2 cellular contexts compared by ENCODE assay signal in the genomic region with DNA sequence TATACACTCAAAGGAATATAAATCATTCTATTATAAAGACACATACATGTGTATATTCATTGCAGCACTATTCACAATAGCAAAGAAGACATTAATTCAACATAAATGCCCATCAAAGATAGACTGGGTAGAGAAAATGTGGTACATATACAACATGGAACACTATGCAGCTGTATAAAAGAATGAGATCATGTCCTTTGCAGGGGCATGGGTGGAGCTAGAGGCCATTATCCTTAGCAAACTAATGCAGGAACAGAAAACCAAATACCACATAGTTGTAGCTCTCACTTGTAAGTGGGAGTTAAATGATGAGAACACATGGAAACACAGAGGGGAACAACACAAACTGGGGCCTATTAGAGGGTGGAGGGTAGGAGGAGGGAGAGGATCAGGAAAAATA.
TF ChIP-seq lines count a peak whose summit lies in the region.

No MANE protein-coding gene starts in this region.

TF ChIP-seq in A549, 52 proteins besides CTCF, POLR2A, EP300 and RAD21 (continued from another document):
- no peak for TF ChIP-seq USF2 (IDR thresholded peaks at IDR 0.05)
- no peak for TF ChIP-seq ESRRA (IDR thresholded peaks at IDR 0.05; ENCODE audit: borderline replicate concordance, low read length)
- no peak for TF ChIP-seq FOSB (CRISPR knock-in tag; IDR thresholded peaks at IDR 0.05)
- no peak for TF ChIP-seq GATA3 (IDR thresholded peaks at IDR 0.05; ENCODE audit: borderline replicate concordance)
- no peak for TF ChIP-seq CHD4 (IDR thresholded peaks at IDR 0.05; ENCODE audit: borderline replicate concordance)
- TF ChIP-seq MYC (IDR thresholded peaks at IDR 0.05; ENCODE audit: borderline replicate concordance, low read length), result no peak
- no peak for TF ChIP-seq RARB (CRISPR knock-in tag; IDR thresholded peaks at IDR 0.05)
- no peak for TF ChIP-seq SREBF2 (IDR thresholded peaks at IDR 0.05)
TF ChIP-seq in A549: peak in this region for 0.

TF ChIP-seq in HepG2, 621 proteins besides CTCF, POLR2A, EP300 and RAD21 (continued from another document):
- TF ChIP-seq RNF219 (CRISPR knock-in tag; IDR thresholded peaks at IDR 0.05) (0 out of 2 replicates have a peak, but pooled peaks have one; percentile 29), ZFP37 (CRISPR knock-in tag; IDR thresholded peaks at IDR 0.05; ENCODE audit: borderline replicate concordance) (no peak), EHMT2 (IDR thresholded peaks at IDR 0.05; ENCODE audit: borderline replicate concordance, low read depth, low read length) (no peak), KDM1A (CRISPR knock-in tag; IDR thresholded peaks at IDR 0.05) (0 out of 2 replicates have a peak, but pooled peaks have one; percentile 53), ARID5B (CRISPR knock-in tag; IDR thresholded peaks at IDR 0.05) (no peak), ARHGAP35 (CRISPR knock-in tag; IDR thresholded peaks at IDR 0.05; ENCODE audit: borderline replicate concordance) (no peak), POGZ (CRISPR knock-in tag; IDR thresholded peaks at IDR 0.05) (peak; percentile 18; the same call in 1 of the 2 replicates), ZNF496 (CRISPR knock-in tag; IDR thresholded peaks at IDR 0.05; ENCODE audit: insufficient replicate concordance) (no peak), ZNF136 (CRISPR knock-in tag; IDR thresholded peaks at IDR 0.05; ENCODE audit: low read depth) (no peak), GRHL1 (CRISPR knock-in tag; conservative IDR thresholded peaks at IDR 0.05) (no peak), ZBTB40 (IDR thresholded peaks at IDR 0.05) (no peak), ZBTB40 (CRISPR knock-in tag; IDR thresholded peaks at IDR 0.05) (no peak), KLF9 (CRISPR knock-in tag; IDR thresholded peaks at IDR 0.05; ENCODE audit: low read depth) (no peak), GATAD2A (CRISPR knock-in tag; IDR thresholded peaks at IDR 0.05) (peak; percentile 30; the same call in 1 of the 2 replicates), ZMYM3 (CRISPR knock-in tag; IDR thresholded peaks at IDR 0.05) (peak; percentile 66; the same call in 1 of the 2 replicates), ZNF672 (CRISPR knock-in tag; IDR thresholded peaks at IDR 0.05) (no peak), U2AF2 (IDR thresholded peaks at IDR 0.05; ENCODE audit: low read depth, low read length) (no peak)
- TF ChIP-seq, protein P1, sequence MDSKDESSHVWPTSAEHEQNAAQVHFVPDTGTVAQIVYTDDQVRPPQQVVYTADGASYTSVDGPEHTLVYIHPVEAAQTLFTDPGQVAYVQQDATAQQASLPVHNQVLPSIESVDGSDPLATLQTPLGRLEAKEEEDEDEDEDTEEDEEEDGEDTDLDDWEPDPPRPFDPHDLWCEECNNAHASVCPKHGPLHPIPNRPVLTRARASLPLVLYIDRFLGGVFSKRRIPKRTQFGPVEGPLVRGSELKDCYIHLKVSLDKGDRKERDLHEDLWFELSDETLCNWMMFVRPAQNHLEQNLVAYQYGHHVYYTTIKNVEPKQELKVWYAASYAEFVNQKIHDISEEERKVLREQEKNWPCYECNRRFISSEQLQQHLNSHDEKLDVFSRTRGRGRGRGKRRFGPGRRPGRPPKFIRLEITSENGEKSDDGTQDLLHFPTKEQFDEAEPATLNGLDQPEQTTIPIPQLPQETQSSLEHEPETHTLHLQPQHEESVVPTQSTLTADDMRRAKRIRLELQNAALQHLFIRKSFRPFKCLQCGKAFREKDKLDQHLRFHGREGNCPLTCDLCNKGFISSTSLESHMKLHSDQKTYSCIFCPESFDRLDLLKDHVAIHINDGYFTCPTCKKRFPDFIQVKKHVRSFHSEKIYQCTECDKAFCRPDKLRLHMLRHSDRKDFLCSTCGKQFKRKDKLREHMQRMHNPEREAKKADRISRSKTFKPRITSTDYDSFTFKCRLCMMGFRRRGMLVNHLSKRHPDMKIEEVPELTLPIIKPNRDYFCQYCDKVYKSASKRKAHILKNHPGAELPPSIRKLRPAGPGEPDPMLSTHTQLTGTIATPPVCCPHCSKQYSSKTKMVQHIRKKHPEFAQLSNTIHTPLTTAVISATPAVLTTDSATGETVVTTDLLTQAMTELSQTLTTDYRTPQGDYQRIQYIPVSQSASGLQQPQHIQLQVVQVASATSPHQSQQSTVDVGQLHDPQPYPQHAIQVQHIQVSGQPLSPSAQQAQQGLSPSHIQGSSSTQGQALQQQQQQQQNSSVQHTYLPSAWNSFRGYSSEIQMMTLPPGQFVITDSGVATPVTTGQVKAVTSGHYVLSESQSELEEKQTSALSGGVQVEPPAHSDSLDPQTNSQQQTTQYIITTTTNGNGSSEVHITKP (CRISPR knock-in tag; IDR thresholded peaks at IDR 0.05; ENCODE audit: low read depth), result no peak
- TF ChIP-seq, protein P2, sequence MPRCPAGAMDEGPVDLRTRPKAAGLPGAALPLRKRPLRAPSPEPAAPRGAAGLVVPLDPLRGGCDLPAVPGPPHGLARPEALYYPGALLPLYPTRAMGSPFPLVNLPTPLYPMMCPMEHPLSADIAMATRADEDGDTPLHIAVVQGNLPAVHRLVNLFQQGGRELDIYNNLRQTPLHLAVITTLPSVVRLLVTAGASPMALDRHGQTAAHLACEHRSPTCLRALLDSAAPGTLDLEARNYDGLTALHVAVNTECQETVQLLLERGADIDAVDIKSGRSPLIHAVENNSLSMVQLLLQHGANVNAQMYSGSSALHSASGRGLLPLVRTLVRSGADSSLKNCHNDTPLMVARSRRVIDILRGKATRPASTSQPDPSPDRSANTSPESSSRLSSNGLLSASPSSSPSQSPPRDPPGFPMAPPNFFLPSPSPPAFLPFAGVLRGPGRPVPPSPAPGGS (CRISPR knock-in tag; IDR thresholded peaks at IDR 0.05), result no peak
